In the genomic region with DNA sequence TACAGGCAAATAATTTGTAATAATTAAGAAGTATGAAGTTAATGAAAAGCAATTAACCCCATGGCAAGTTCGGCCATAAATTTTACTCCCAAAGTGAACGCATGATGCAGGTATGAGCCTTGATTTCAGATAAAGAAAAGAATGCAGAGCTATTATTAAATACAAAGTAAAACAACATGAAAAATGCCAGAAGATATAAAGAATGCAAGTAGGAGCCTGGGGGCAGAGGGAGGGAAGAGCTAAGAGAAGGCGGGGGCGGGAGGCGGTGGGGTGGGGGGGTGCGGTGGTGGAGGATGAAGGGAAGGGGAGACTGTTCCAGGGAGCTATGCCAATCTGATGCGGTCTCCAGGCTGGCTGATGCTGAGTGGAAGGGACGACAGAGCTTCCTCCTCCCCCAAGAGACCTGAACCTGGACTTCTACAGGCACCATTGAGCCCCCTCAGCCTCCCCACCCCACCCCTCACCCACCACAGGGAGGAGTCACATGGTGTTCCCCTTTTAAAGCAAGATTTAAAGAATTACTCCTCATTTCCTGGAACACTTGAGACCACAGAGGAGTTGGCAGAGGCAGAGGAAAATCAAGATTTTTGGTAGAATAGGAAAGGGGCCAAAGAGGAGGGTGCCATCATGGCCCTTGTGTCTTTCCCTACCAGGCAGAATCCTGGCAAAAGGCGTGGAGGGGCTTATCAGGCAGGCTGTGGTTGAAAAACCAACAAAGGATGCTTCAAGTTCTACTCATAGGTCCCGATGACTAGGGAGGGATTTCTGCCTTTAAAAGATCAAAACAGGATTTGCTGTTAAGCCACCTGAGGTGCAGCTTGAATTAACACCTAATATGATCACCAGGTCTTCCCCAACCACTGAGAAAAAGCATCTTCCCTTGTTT, we compare ENCODE assay signal across 15 cellular contexts. TPM values are rescaled to one million over a fixed set of nuclear protein-coding genes. Genes with fewer than 3 reads are reported as not detected.
DNase-seq lines count a peak whose midpoint lies in the region; ATAC-seq and TF ChIP-seq lines count a peak whose summit lies in the region.
"Had no signal": no experiment of that assay in that cellular context is flagged by ENCODE, and none has a peak within 500 bp of the region (broad histone marks: within the 10 kb centered on the region; RNA-seq: fewer than 3 reads in every experiment).

No MANE protein-coding gene starts in this region.

- POLR2A ChIA-PET in RWPE1 (lab: Yijun Ruan, JAX; ENCODE audit: low non-redundant PET), result no interaction called here

- no peaks in the 10 kb centered on the region for H3K9me3 Mint-ChIP-seq in activated T-helper 17 cell treated with anti-CD3 and anti-CD28 coated beads, Interleukin-2, amount 50 U/mL, for 72 hours
- H3K9me3 Mint-ChIP-seq in stimulated activated effector memory CD8-positive, alpha-beta T cell treated with anti-CD3 and anti-CD28 coated beads, Interleukin-12 subunit alpha, Interleukin-12 subunit beta, amount 100 ng/mL, for 72 hours, result no peaks in the 10 kb centered on the region
- H3K9me3 Mint-ChIP-seq: activated B cell treated with CpG ODN at 0.5 μM for 24 hours; activated T-helper 1 cell treated with anti-CD3 and anti-CD28 coated beads, Interleukin-12 subunit alpha, Interleukin-12 subunit beta, Interleukin-2, Interleukin-4 antibody, amounts not matched to agents 30 ng/mL and 10 ng/mL and 1 ng/mL, durations not matched to agents 14 hours and 24 hours and 36 hours; immature natural killer cell had no signal

- ATAC-seq in activated T-helper 17 cell treated with anti-CD3 and anti-CD28 coated beads, Interleukin-2, amount 50 U/mL, for 72 hours (replicated peaks), result no peak
- ATAC-seq in stimulated activated effector memory CD8-positive, alpha-beta T cell treated with anti-CD3 and anti-CD28 coated beads, Interleukin-12 subunit alpha, Interleukin-12 subunit beta, amount 100 ng/mL, for 72 hours, result no peak
- ATAC-seq in HG02678 (IDR thresholded peaks at IDR 0.05; ENCODE audit: unreplicated experiment) (no peak), GM21381 (IDR thresholded peaks at IDR 0.05; ENCODE audit: unreplicated experiment) (no peak)

- H3K4me3 ChIP-seq in fibroblast of pulmonary artery (replicated peaks; ENCODE audit: low read depth, low read length), result no peak overlapping the region

- no peak overlapping the region for H3K27ac ChIP-seq in RWPE1
- H3K27ac ChIP-seq: neutrophil had no signal

- no peaks in the 10 kb centered on the region for H3K36me3 Mint-ChIP-seq in activated T-helper 17 cell treated with anti-CD3 and anti-CD28 coated beads, Interleukin-2, amount 50 U/mL, for 72 hours (ENCODE audit: low read depth)
- H3K36me3 Mint-ChIP-seq in stimulated activated effector memory CD8-positive, alpha-beta T cell treated with anti-CD3 and anti-CD28 coated beads, Interleukin-12 subunit alpha, Interleukin-12 subunit beta, amount 100 ng/mL, for 72 hours, result no peaks in the 10 kb centered on the region

- H3K4me1 Mint-ChIP-seq in activated T-helper 17 cell treated with anti-CD3 and anti-CD28 coated beads, Interleukin-2, amount 50 U/mL, for 72 hours, result peaks cover 6% of the 10 kb centered on the region
- no peaks in the 10 kb centered on the region for H3K4me1 Mint-ChIP-seq in stimulated activated effector memory CD8-positive, alpha-beta T cell treated with anti-CD3 and anti-CD28 coated beads, Interleukin-12 subunit alpha, Interleukin-12 subunit beta, amount 100 ng/mL, for 72 hours
- H3K4me1 Mint-ChIP-seq: activated B cell treated with CpG ODN at 0.5 μM for 24 hours had no signal

- H3K27ac Mint-ChIP-seq in activated T-helper 17 cell treated with anti-CD3 and anti-CD28 coated beads, Interleukin-2, amount 50 U/mL, for 72 hours, result peak overlapping the region; percentile 28
- H3K27ac Mint-ChIP-seq in stimulated activated effector memory CD8-positive, alpha-beta T cell treated with anti-CD3 and anti-CD28 coated beads, Interleukin-12 subunit alpha, Interleukin-12 subunit beta, amount 100 ng/mL, for 72 hours, result peak overlapping the region; percentile 10
- H3K27ac Mint-ChIP-seq: activated B cell treated with CpG ODN at 0.5 μM for 24 hours; activated T-helper 1 cell treated with anti-CD3 and anti-CD28 coated beads, Interleukin-12 subunit alpha, Interleukin-12 subunit beta, Interleukin-2, Interleukin-4 antibody, amounts not matched to agents 30 ng/mL and 10 ng/mL and 1 ng/mL, durations not matched to agents 14 hours and 24 hours and 36 hours had no signal

- TF ChIP-seq CTCF in fibroblast of pulmonary artery (IDR thresholded peaks at IDR 0.05; ENCODE audit: low read length, missing control alignments) (no peak), RWPE1 (conservative IDR thresholded peaks at IDR 0.05; ENCODE audit: low read depth) (no peak)

- CTCF ChIA-PET in RWPE1 (lab: Yijun Ruan, JAX), result interaction anchor here (0.6 kb wide), 2 partner anchors 187 to 207 kb away, joined by 3 read pairs; no protein-coding TSS in a partner anchor

- no peak overlapping the region for H3K4me3 Mint-ChIP-seq in activated T-helper 17 cell treated with anti-CD3 and anti-CD28 coated beads, Interleukin-2, amount 50 U/mL, for 72 hours
- no peak overlapping the region for H3K4me3 Mint-ChIP-seq in stimulated activated effector memory CD8-positive, alpha-beta T cell treated with anti-CD3 and anti-CD28 coated beads, Interleukin-12 subunit alpha, Interleukin-12 subunit beta, amount 100 ng/mL, for 72 hours
- H3K4me3 Mint-ChIP-seq: activated B cell treated with CpG ODN at 0.5 μM for 24 hours; activated T-helper 1 cell treated with anti-CD3 and anti-CD28 coated beads, Interleukin-12 subunit alpha, Interleukin-12 subunit beta, Interleukin-2, Interleukin-4 antibody, amounts not matched to agents 30 ng/mL and 10 ng/mL and 1 ng/mL, durations not matched to agents 14 hours and 24 hours and 36 hours; immature natural killer cell had no signal

- DNase-seq in EH (ENCODE audit: low read depth) (peak; percentile 96), fibroblast of pulmonary artery (ENCODE audit: low read depth) (peak; percentile 62), RWPE1 (ENCODE audit: low spot score) (no peak), foreskin melanocyte (no peak)
- no peak for DNase-seq in stimulated activated effector memory CD8-positive, alpha-beta T cell treated with anti-CD3 and anti-CD28 coated beads, Interleukin-12 subunit alpha, Interleukin-12 subunit beta, amount 100 ng/mL, for 72 hours (ENCODE audit: low spot score in 2 of 2)
- DNase-seq: activated B cell treated with CpG ODN at 0.5 μM for 24 hours, Calu3, immature natural killer cell, NCI-H2081 treated with DMSO at 0.1 percent for 48 hours, OCI-M1 had no signal

- H3K27me3 Mint-ChIP-seq in activated T-helper 17 cell treated with anti-CD3 and anti-CD28 coated beads, Interleukin-2, amount 50 U/mL, for 72 hours, result peaks cover 14% of the 10 kb centered on the region

RNA-seq across cellular contexts. Expression of a gene that starts 45.4 kb away (rescaled TPM):
- 10 to 100 TPM; 17.2 to 20.7 TPM for total RNA-seq in activated T-helper 17 cell treated with anti-CD3 and anti-CD28 coated beads, Interleukin-2, amount 50 U/mL, for 72 hours

Comparison
In these comparisons a context has a peak if more than half of its experiments do, and no peak if none do; other contexts are left out.
1. DNase-seq: peak in EH (single experiment) and fibroblast of pulmonary artery (single experiment); none in stimulated activated effector memory CD8-positive, alpha-beta T cell treated with anti-CD3 and anti-CD28 coated beads, Interleukin-12 subunit alpha, Interleukin-12 subunit beta, amount 100 ng/mL, for 72 hours (0 of 2), RWPE1 (single experiment) and foreskin melanocyte (single experiment).